In the genomic region with DNA sequence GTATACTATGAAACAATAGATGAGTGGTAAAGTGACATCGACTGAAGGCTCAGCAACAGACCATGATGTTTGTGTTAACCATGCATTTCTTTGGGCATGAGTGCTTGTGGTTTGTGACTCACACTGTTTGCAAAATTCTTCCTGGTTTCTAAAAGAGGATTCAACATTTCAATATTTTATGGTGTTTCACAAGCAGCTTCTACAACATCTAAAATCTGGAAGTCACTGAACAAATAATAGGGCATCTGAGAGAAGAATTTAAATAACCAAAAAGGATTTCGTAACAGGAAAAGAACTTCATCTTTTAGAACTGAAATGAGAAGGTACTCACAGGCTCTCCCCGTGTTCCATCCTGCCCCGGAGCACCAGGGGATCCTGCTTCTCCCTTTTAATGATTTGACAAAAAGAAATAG, we compare ENCODE assay signal across 12 cellular contexts.
DNase-seq lines count a peak whose midpoint lies in the region; ATAC-seq and TF ChIP-seq lines count a peak whose summit lies in the region.
"Had no signal": no experiment of that assay in that cellular context is flagged by ENCODE, and none has a peak within 500 bp of the region (broad histone marks: within the 10 kb centered on the region; RNA-seq: fewer than 3 reads in every experiment).

No MANE protein-coding gene starts in this region.

- no peaks in the 10 kb centered on the region for H3K9me3 ChIP-seq in SK-N-SH
- H3K9me3 ChIP-seq: upper lobe of left lung had no signal

- WGBS in SK-N-SH (ENCODE audit: low lambda C conversion rate) = 14% methylated on average over 4 of the region's 4 CpGs

- DNase-seq in AG08395 (ENCODE audit: low spot score) (peak; percentile 68), HL-60 (ENCODE audit: low read depth in 1 of 2, low spot score in 1 of 2) (peak; percentile 72 to 82), SK-N-SH (no peak), foreskin keratinocyte (peak; percentile 85 to 96), cerebellar cortex (ENCODE audit: low spot score) (no peak), NCI-H69 (lab: John Stamatoyannopoulos, UW) (no peak)
- DNase-seq in activated CD4-positive, alpha-beta T cell treated with anti-CD3 and anti-CD28 coated beads, Interleukin-2, amount 10 ng/mL, durations not matched to agents 24 days and 14 days = no peak
- no peak for DNase-seq in activated T-cell treated with anti-CD3 and anti-CD28 coated beads, Interleukin-2, amount 50 U/mL, for 72 hours
- DNase-seq: activated naive CD4-positive, alpha-beta T cell treated with anti-CD3 and anti-CD28 coated beads for 36 hours; DND-41; stimulated activated CD4-positive, alpha-beta T cell treated with anti-CD3 and anti-CD28 coated beads, Interleukin-12 subunit alpha, Interleukin-12 subunit beta, amount 100 ng/mL, for 4 hours had no signal

- H3K27me3 Mint-ChIP-seq in activated CD4-positive, alpha-beta T cell treated with anti-CD3 and anti-CD28 coated beads, Interleukin-2, amount 10 ng/mL, durations not matched to agents 24 days and 14 days = no peaks in the 10 kb centered on the region
- H3K27me3 Mint-ChIP-seq in activated T-cell treated with anti-CD3 and anti-CD28 coated beads, Interleukin-2, amount 50 U/mL, for 72 hours (ENCODE audit: low read depth) = no peaks in the 10 kb centered on the region

- H3K4me3 ChIP-seq in HL-60 (replicated peaks; ENCODE audit: insufficient read depth, low read length) (no peak overlapping the region), SK-N-SH (ENCODE audit: low read depth in 2 of 2, low read length in 1 of 2) (no peak overlapping the region; a peak in 1 of 4 replicates)
- H3K4me3 ChIP-seq: upper lobe of left lung had no signal

- peak overlapping the region; percentile 17; the same call in 1 of the 2 replicates for H3K9ac ChIP-seq in SK-N-SH

- H3K9me2 ChIP-seq in SK-N-SH = no peaks in the 10 kb centered on the region

- H3K4me3 Mint-ChIP-seq in activated CD4-positive, alpha-beta T cell treated with anti-CD3 and anti-CD28 coated beads, Interleukin-2, amount 10 ng/mL, durations not matched to agents 24 days and 14 days = no peak overlapping the region
- H3K4me3 Mint-ChIP-seq in activated T-cell treated with anti-CD3 and anti-CD28 coated beads, Interleukin-2, amount 50 U/mL, for 72 hours = no peak overlapping the region
- H3K4me3 Mint-ChIP-seq: activated naive CD4-positive, alpha-beta T cell treated with anti-CD3 and anti-CD28 coated beads for 36 hours had no signal

- no peak overlapping the region for H3K27ac Mint-ChIP-seq in activated CD4-positive, alpha-beta T cell treated with anti-CD3 and anti-CD28 coated beads, Interleukin-2, amount 10 ng/mL, durations not matched to agents 24 days and 14 days
- H3K27ac Mint-ChIP-seq in activated T-cell treated with anti-CD3 and anti-CD28 coated beads, Interleukin-2, amount 50 U/mL, for 72 hours = no peak overlapping the region
- H3K27ac Mint-ChIP-seq: activated naive CD4-positive, alpha-beta T cell treated with anti-CD3 and anti-CD28 coated beads for 36 hours had no signal

- no peak for TF ChIP-seq RAD21 in SK-N-SH (IDR thresholded peaks at IDR 0.05; ENCODE audit: low read length)

- H3K79me2 ChIP-seq in SK-N-SH (ENCODE audit: insufficient read depth) = no peaks in the 10 kb centered on the region

- peak; percentile 99 for ATAC-seq in foreskin keratinocyte
- no peak for ATAC-seq in activated T-cell treated with anti-CD3 and anti-CD28 coated beads, Interleukin-2, amount 50 U/mL, for 72 hours (replicated peaks in 1 of 2)

- POLR2A ChIA-PET in SK-N-SH (lab: Yijun Ruan, JAX) = no interaction called here

- H4K20me1 ChIP-seq in SK-N-SH (ENCODE audit: insufficient read depth) = no peaks in the 10 kb centered on the region

- H3K36me3 Mint-ChIP-seq in activated CD4-positive, alpha-beta T cell treated with anti-CD3 and anti-CD28 coated beads, Interleukin-2, amount 10 ng/mL, durations not matched to agents 24 days and 14 days (ENCODE audit: low read depth) = no peaks in the 10 kb centered on the region
- no peaks in the 10 kb centered on the region for H3K36me3 Mint-ChIP-seq in activated T-cell treated with anti-CD3 and anti-CD28 coated beads, Interleukin-2, amount 50 U/mL, for 72 hours (ENCODE audit: insufficient read depth in 2 of 2)

- H3K27ac ChIP-seq in HL-60 (replicated peaks) = no peak overlapping the region; the same call in 1 of the 2 replicates
- H3K27ac ChIP-seq in SK-N-SH (ENCODE audit: low read depth in 2 of 2, low read length in 1 of 2) = peak overlapping the region; percentile 64 to 85; a peak in 3 of 4 replicates
- H3K27ac ChIP-seq in foreskin keratinocyte = no peak overlapping the region

- peaks cover 24% of the 10 kb centered on the region for H3F3A ChIP-seq in SK-N-SH (replicated peaks; ENCODE audit: insufficient read depth)

- no peaks in the 10 kb centered on the region for H3K4me1 Mint-ChIP-seq in activated CD4-positive, alpha-beta T cell treated with anti-CD3 and anti-CD28 coated beads, Interleukin-2, amount 10 ng/mL, durations not matched to agents 24 days and 14 days
- H3K4me1 Mint-ChIP-seq in activated T-cell treated with anti-CD3 and anti-CD28 coated beads, Interleukin-2, amount 50 U/mL, for 72 hours (ENCODE audit: low read depth) = no peaks in the 10 kb centered on the region

- H3K36me3 ChIP-seq in SK-N-SH (replicated peaks in 1 of 2; ENCODE audit: control insufficient read depth in 1 of 2, insufficient read depth in 2 of 2, low read length in 1 of 2) = no peaks in the 10 kb centered on the region
- H3K36me3 ChIP-seq: upper lobe of left lung had no signal

- H2AFZ ChIP-seq in SK-N-SH (ENCODE audit: low read depth) = no peak overlapping the region; the same call in 1 of the 2 replicates

- intact Hi-C loops in activated CD4-positive, alpha-beta T cell treated with anti-CD3 and anti-CD28 coated beads, Interleukin-2, amount 10 ng/mL, durations not matched to agents 24 days and 14 days (cut with micrococcal nuclease) = no loop called here

- no peaks in the 10 kb centered on the region for H3K9me3 Mint-ChIP-seq in activated CD4-positive, alpha-beta T cell treated with anti-CD3 and anti-CD28 coated beads, Interleukin-2, amount 10 ng/mL, durations not matched to agents 24 days and 14 days
- H3K9me3 Mint-ChIP-seq in activated T-cell treated with anti-CD3 and anti-CD28 coated beads, Interleukin-2, amount 50 U/mL, for 72 hours = peaks cover 4 to 9% of the 10 kb centered on the region in 2 donors

- H3K4me1 ChIP-seq in SK-N-SH (ENCODE audit: control insufficient read depth in 1 of 2, insufficient read depth in 2 of 2, low read depth in 1 of 2, low read length in 1 of 2) (peaks cover 0 to 29% of the 10 kb centered on the region in 2 experiments; a peak in 2 of 4 replicates), foreskin keratinocyte (peaks cover 3% of the 10 kb centered on the region)
- H3K4me1 ChIP-seq: upper lobe of left lung had no signal

- H3K4me2 ChIP-seq in SK-N-SH = peak overlapping the region; percentile 60

- no peak for TF ChIP-seq CTCF in HL-60 (IDR thresholded peaks at IDR 0.05; ENCODE audit: insufficient read depth, low read length)
- TF ChIP-seq CTCF in SK-N-SH (IDR thresholded peaks at IDR 0.05) = no peak
- no peak for TF ChIP-seq CTCF in foreskin keratinocyte (conservative IDR thresholded peaks at IDR 0.05)

- CTCF ChIA-PET in SK-N-SH (lab: Yijun Ruan, JAX) = interaction anchor here (0.6 to 1.6 kb wide), 2 partner anchors 657 to 1585 kb away, joined by 3 to 4 read pairs; no protein-coding TSS in a partner anchor

- peak; percentile 15 to 77; a peak in 2 of 4 replicates for TF ChIP-seq EP300 in SK-N-SH (IDR thresholded peaks at IDR 0.05; ENCODE audit: borderline replicate concordance in 1 of 2, low read depth in 1 of 2, low read length in 1 of 2)

- H3K27me3 ChIP-seq in HL-60 (ENCODE audit: insufficient read depth, poor library complexity, severe bottlenecking) = no peaks in the 10 kb centered on the region
- no peaks in the 10 kb centered on the region for H3K27me3 ChIP-seq in SK-N-SH (ENCODE audit: insufficient read depth)
- H3K27me3 ChIP-seq in foreskin keratinocyte = no peaks in the 10 kb centered on the region
- H3K27me3 ChIP-seq: upper lobe of left lung had no signal

TF ChIP-seq in SK-N-SH, 30 proteins besides CTCF, POLR2A, EP300 and RAD21:
- TF ChIP-seq ELF1 (IDR thresholded peaks at IDR 0.05) (0 out of 2 replicates have a peak, but pooled peaks have one; percentile 35), NFIC (IDR thresholded peaks at IDR 0.05; ENCODE audit: borderline replicate concordance) (no peak), TCF12 (IDR thresholded peaks at IDR 0.05) (peak; percentile 74), FOXM1 (IDR thresholded peaks at IDR 0.05; ENCODE audit: low read depth) (no peak), FOSL2 (IDR thresholded peaks at IDR 0.05; ENCODE audit: borderline replicate concordance, low read depth) (peak; percentile 84), POLR2AphosphoS5 (IDR thresholded peaks at IDR 0.05; ENCODE audit: low read depth, low read length) (peak; percentile 20; the same call in 1 of the 2 replicates), MEF2A (IDR thresholded peaks at IDR 0.05; ENCODE audit: borderline replicate concordance, low read depth) (peak; percentile 56; the same call in 1 of the 2 replicates), JUND (IDR thresholded peaks at IDR 0.05) (peak; percentile 75)
- TF ChIP-seq, protein P1, sequence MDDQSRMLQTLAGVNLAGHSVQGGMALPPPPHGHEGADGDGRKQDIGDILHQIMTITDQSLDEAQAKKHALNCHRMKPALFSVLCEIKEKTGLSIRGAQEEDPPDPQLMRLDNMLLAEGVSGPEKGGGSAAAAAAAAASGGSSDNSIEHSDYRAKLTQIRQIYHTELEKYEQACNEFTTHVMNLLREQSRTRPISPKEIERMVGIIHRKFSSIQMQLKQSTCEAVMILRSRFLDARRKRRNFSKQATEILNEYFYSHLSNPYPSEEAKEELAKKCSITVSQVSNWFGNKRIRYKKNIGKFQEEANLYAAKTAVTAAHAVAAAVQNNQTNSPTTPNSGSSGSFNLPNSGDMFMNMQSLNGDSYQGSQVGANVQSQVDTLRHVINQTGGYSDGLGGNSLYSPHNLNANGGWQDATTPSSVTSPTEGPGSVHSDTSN (IDR thresholded peaks at IDR 0.05) = peak; percentile 60
- TF ChIP-seq, protein P2, sequence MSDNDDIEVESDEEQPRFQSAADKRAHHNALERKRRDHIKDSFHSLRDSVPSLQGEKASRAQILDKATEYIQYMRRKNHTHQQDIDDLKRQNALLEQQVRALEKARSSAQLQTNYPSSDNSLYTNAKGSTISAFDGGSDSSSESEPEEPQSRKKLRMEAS (IDR thresholded peaks at IDR 0.05; ENCODE audit: low read depth) = peak; percentile 78

Comparison
In these comparisons a context has a peak if more than half of its experiments do, and no peak if none do; other contexts are left out.
1. DNase-seq: peak in AG08395 (single experiment), HL-60 (2 of 2) and foreskin keratinocyte (2 of 2); none in SK-N-SH (single experiment), cerebellar cortex (single experiment), NCI-H69 (single experiment), activated CD4-positive, alpha-beta T cell treated with anti-CD3 and anti-CD28 coated beads, Interleukin-2, amount 10 ng/mL, durations not matched to agents 24 days and 14 days (single experiment) and activated T-cell treated with anti-CD3 and anti-CD28 coated beads, Interleukin-2, amount 50 U/mL, for 72 hours (0 of 2).
2. H3K27ac ChIP-seq: peak in SK-N-SH (2 of 2); none in HL-60 (single experiment) and foreskin keratinocyte (single experiment).